1 cellular context compared by ENCODE assay signal in the genomic region with DNA sequence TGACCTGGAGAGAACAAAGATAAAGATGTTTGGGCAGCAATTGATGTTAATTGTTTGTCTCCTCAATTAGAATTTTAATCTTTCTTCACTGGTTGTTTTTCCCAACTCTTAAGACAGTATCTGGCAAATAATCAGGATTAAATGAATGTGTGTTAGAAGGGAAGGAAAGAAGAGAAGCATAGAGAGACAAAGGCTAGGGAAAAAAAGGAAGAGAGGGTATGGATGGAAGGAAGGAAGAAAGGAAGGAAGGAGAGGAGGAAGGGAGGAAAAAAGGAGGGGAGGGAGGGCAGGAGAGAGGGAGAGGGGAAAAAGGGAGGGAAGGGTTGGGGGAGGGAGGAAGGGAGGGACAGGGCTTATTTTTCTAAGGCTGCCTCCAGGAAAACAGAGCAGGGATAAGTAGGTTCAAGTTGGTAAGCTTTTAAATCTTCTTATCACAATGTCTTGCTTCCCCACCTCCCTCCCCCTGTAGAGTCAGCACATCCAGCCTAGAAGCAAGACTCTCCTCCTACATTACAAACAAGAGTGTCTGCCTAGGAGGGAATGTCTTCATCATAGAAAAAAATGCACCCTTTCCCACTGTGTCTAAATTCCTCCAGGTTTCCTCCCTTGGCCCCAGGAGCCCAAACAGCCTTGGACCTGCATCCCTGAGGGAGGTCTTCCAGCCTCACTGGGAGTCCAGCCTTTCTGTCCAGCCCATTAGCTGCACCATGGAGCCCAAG.
TF ChIP-seq lines count a peak whose summit lies in the region.

No MANE protein-coding gene starts in this region.

TF ChIP-seq in K562, 482 proteins besides CTCF, POLR2A, EP300 and RAD21 (continued from another document and continues in another):
- TF ChIP-seq, protein P1, sequence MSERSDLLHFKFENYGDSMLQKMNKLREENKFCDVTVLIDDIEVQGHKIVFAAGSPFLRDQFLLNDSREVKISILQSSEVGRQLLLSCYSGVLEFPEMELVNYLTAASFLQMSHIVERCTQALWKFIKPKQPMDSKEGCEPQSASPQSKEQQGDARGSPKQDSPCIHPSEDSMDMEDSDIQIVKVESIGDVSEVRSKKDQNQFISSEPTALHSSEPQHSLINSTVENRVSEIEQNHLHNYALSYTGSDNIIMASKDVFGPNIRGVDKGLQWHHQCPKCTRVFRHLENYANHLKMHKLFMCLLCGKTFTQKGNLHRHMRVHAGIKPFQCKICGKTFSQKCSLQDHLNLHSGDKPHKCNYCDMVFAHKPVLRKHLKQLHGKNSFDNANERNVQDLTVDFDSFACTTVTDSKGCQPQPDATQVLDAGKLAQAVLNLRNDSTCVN (CRISPR knock-in tag; IDR thresholded peaks at IDR 0.05), result peak; percentile 87; the same call in 1 of the 2 replicates
- TF ChIP-seq ZBTB17 (CRISPR knock-in tag; IDR thresholded peaks at IDR 0.05) (0 out of 2 replicates have a peak, but pooled peaks have one; percentile 38), MEF2A (IDR thresholded peaks at IDR 0.05; ENCODE audit: control insufficient read depth, low read depth, low read length) (no peak), NFRKB (IDR thresholded peaks at IDR 0.05; ENCODE audit: low read depth) (peak; percentile 87), ADNP (tag; IDR thresholded peaks at IDR 0.05) (no peak), NCOA2 (IDR thresholded peaks at IDR 0.05; ENCODE audit: partially characterized antibody in 2 of 2) (no peak), CBFB (CRISPR knock-in tag; IDR thresholded peaks at IDR 0.05) (no peak), ZNF3 (CRISPR knock-in tag; IDR thresholded peaks at IDR 0.05) (no peak), CBFA2T3 (IDR thresholded peaks at IDR 0.05) (no peak), BRD9 (IDR thresholded peaks at IDR 0.05; ENCODE audit: low read depth, partially characterized antibody) (no peak), GATA2 (CRISPR knock-in tag; IDR thresholded peaks at IDR 0.05) (no peak), RBM22 (IDR thresholded peaks at IDR 0.05; ENCODE audit: low read depth, low read length, poor library complexity, severe bottlenecking) (no peak), ZSCAN32 (CRISPR knock-in tag; IDR thresholded peaks at IDR 0.05) (no peak), SRSF9 (IDR thresholded peaks at IDR 0.05; ENCODE audit: borderline replicate concordance, low read depth, low read length) (no peak), STAT5A (IDR thresholded peaks at IDR 0.05; ENCODE audit: borderline replicate concordance, low read length) (no peak), HDAC8 (tag; IDR thresholded peaks at IDR 0.05) (no peak), GATAD2A (IDR thresholded peaks at IDR 0.05) (0 out of 2 replicates have a peak, but pooled peaks have one; percentile 39), SAFB (IDR thresholded peaks at IDR 0.05; ENCODE audit: borderline replicate concordance, low read depth, low read length) (no peak), ZC3H8 (IDR thresholded peaks at IDR 0.05) (no peak), JUND (IDR thresholded peaks at IDR 0.05; ENCODE audit: borderline replicate concordance, low read depth, low read length) (no peak), JUND (tag; IDR thresholded peaks at IDR 0.05; ENCODE audit: borderline replicate concordance, low read depth, low read length) (no peak; the same call in 2 of the 3 replicates), PRPF4 (IDR thresholded peaks at IDR 0.05; ENCODE audit: insufficient read depth, low read depth, low read length, poor library complexity, severe bottlenecking) (no peak), NFATC3 (IDR thresholded peaks at IDR 0.05) (0 out of 2 replicates have a peak, but pooled peaks have one; percentile 59), ZKSCAN1 (IDR thresholded peaks at IDR 0.05; ENCODE audit: low read depth, low read length) (no peak), ZNF146 (CRISPR knock-in tag; IDR thresholded peaks at IDR 0.05; ENCODE audit: unreplicated experiment) (no peak), ZBTB7A (IDR thresholded peaks at IDR 0.05; ENCODE audit: borderline replicate concordance, control insufficient read depth, low read depth, low read length) (no peak), ZNF445 (CRISPR knock-in tag; IDR thresholded peaks at IDR 0.05; ENCODE audit: low read depth) (no peak), PRMT5 (CRISPR knock-in tag; IDR thresholded peaks at IDR 0.05) (no peak), ZNF79 (CRISPR knock-in tag; IDR thresholded peaks at IDR 0.05; ENCODE audit: low read depth) (0 out of 2 replicates have a peak, but pooled peaks have one; percentile 19), FOXK1 (CRISPR knock-in tag; IDR thresholded peaks at IDR 0.05; ENCODE audit: borderline replicate concordance) (no peak), NFE2 (IDR thresholded peaks at IDR 0.05; ENCODE audit: low read depth) (no peak), POLR2G (IDR thresholded peaks at IDR 0.05; ENCODE audit: low read depth, low read length) (no peak), SIN3B (IDR thresholded peaks at IDR 0.05; ENCODE audit: low read depth) (no peak), ZNF785 (CRISPR knock-in tag; IDR thresholded peaks at IDR 0.05) (no peak), ZNF384 (IDR thresholded peaks at IDR 0.05; ENCODE audit: low read depth, low read length) (no peak), TRIM24 (IDR thresholded peaks at IDR 0.05) (no peak), ZNF354B (CRISPR knock-in tag; IDR thresholded peaks at IDR 0.05) (no peak), CCAR2 (IDR thresholded peaks at IDR 0.05; ENCODE audit: low read depth, low read length) (no peak), ESRRB (CRISPR knock-in tag; IDR thresholded peaks at IDR 0.05; ENCODE audit: borderline replicate concordance) (no peak), BDP1 (IDR thresholded peaks at IDR 0.05; ENCODE audit: insufficient read depth, insufficient read length) (no peak), PML (IDR thresholded peaks at IDR 0.05; ENCODE audit: low read length) (0 out of 2 replicates have a peak, but pooled peaks have one; percentile 10), ZNF778 (CRISPR knock-in tag; IDR thresholded peaks at IDR 0.05) (no peak), MECOM (CRISPR knock-in tag; IDR thresholded peaks at IDR 0.05) (no peak), WHSC1 (IDR thresholded peaks at IDR 0.05; ENCODE audit: low read length) (no peak), NELFE (IDR thresholded peaks at IDR 0.05; ENCODE audit: insufficient read depth, insufficient read length) (no peak)
- TF ChIP-seq, protein P2, sequence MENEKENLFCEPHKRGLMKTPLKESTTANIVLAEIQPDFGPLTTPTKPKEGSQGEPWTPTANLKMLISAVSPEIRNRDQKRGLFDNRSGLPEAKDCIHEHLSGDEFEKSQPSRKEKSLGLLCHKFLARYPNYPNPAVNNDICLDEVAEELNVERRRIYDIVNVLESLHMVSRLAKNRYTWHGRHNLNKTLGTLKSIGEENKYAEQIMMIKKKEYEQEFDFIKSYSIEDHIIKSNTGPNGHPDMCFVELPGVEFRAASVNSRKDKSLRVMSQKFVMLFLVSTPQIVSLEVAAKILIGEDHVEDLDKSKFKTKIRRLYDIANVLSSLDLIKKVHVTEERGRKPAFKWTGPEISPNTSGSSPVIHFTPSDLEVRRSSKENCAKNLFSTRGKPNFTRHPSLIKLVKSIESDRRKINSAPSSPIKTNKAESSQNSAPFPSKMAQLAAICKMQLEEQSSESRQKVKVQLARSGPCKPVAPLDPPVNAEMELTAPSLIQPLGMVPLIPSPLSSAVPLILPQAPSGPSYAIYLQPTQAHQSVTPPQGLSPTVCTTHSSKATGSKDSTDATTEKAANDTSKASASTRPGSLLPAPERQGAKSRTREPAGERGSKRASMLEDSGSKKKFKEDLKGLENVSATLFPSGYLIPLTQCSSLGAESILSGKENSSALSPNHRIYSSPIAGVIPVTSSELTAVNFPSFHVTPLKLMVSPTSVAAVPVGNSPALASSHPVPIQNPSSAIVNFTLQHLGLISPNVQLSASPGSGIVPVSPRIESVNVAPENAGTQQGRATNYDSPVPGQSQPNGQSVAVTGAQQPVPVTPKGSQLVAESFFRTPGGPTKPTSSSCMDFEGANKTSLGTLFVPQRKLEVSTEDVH (IDR thresholded peaks at IDR 0.05; ENCODE audit: low read depth, partially characterized antibody), result no peak
- TF ChIP-seq, protein P3, sequence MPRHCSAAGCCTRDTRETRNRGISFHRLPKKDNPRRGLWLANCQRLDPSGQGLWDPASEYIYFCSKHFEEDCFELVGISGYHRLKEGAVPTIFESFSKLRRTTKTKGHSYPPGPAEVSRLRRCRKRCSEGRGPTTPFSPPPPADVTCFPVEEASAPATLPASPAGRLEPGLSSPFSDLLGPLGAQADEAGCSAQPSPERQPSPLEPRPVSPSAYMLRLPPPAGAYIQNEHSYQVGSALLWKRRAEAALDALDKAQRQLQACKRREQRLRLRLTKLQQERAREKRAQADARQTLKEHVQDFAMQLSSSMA (CRISPR knock-in tag; IDR thresholded peaks at IDR 0.05), result no peak
- TF ChIP-seq, protein P4, sequence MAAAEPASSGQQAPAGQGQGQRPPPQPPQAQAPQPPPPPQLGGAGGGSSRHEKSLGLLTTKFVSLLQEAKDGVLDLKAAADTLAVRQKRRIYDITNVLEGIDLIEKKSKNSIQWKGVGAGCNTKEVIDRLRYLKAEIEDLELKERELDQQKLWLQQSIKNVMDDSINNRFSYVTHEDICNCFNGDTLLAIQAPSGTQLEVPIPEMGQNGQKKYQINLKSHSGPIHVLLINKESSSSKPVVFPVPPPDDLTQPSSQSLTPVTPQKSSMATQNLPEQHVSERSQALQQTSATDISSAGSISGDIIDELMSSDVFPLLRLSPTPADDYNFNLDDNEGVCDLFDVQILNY (CRISPR knock-in tag; IDR thresholded peaks at IDR 0.05), result no peak
- TF ChIP-seq, protein P5, sequence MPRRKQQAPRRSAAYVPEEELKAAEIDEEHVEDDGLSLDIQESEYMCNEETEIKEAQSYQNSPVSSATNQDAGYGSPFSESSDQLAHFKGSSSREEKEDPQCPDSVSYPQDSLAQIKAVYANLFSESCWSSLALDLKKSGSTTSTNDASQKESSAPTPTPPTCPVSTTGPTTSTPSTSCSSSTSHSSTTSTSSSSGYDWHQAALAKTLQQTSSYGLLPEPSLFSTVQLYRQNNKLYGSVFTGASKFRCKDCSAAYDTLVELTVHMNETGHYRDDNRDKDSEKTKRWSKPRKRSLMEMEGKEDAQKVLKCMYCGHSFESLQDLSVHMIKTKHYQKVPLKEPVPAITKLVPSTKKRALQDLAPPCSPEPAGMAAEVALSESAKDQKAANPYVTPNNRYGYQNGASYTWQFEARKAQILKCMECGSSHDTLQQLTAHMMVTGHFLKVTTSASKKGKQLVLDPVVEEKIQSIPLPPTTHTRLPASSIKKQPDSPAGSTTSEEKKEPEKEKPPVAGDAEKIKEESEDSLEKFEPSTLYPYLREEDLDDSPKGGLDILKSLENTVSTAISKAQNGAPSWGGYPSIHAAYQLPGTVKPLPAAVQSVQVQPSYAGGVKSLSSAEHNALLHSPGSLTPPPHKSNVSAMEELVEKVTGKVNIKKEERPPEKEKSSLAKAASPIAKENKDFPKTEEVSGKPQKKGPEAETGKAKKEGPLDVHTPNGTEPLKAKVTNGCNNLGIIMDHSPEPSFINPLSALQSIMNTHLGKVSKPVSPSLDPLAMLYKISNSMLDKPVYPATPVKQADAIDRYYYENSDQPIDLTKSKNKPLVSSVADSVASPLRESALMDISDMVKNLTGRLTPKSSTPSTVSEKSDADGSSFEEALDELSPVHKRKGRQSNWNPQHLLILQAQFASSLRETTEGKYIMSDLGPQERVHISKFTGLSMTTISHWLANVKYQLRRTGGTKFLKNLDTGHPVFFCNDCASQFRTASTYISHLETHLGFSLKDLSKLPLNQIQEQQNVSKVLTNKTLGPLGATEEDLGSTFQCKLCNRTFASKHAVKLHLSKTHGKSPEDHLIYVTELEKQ (CRISPR knock-in tag; IDR thresholded peaks at IDR 0.05), result 0 out of 2 replicates have a peak, but pooled peaks have one; percentile 12
- TF ChIP-seq, protein P6, sequence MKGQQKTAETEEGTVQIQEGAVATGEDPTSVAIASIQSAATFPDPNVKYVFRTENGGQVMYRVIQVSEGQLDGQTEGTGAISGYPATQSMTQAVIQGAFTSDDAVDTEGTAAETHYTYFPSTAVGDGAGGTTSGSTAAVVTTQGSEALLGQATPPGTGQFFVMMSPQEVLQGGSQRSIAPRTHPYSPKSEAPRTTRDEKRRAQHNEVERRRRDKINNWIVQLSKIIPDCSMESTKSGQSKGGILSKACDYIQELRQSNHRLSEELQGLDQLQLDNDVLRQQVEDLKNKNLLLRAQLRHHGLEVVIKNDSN (CRISPR knock-in tag; IDR thresholded peaks at IDR 0.05), result no peak
- TF ChIP-seq, protein P7, sequence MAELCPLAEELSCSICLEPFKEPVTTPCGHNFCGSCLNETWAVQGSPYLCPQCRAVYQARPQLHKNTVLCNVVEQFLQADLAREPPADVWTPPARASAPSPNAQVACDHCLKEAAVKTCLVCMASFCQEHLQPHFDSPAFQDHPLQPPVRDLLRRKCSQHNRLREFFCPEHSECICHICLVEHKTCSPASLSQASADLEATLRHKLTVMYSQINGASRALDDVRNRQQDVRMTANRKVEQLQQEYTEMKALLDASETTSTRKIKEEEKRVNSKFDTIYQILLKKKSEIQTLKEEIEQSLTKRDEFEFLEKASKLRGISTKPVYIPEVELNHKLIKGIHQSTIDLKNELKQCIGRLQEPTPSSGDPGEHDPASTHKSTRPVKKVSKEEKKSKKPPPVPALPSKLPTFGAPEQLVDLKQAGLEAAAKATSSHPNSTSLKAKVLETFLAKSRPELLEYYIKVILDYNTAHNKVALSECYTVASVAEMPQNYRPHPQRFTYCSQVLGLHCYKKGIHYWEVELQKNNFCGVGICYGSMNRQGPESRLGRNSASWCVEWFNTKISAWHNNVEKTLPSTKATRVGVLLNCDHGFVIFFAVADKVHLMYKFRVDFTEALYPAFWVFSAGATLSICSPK (IDR thresholded peaks at IDR 0.05; ENCODE audit: borderline replicate concordance), result no peak
- TF ChIP-seq, protein P8, sequence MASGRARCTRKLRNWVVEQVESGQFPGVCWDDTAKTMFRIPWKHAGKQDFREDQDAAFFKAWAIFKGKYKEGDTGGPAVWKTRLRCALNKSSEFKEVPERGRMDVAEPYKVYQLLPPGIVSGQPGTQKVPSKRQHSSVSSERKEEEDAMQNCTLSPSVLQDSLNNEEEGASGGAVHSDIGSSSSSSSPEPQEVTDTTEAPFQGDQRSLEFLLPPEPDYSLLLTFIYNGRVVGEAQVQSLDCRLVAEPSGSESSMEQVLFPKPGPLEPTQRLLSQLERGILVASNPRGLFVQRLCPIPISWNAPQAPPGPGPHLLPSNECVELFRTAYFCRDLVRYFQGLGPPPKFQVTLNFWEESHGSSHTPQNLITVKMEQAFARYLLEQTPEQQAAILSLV (tag; IDR thresholded peaks at IDR 0.05), result no peak
- TF ChIP-seq, protein P9, sequence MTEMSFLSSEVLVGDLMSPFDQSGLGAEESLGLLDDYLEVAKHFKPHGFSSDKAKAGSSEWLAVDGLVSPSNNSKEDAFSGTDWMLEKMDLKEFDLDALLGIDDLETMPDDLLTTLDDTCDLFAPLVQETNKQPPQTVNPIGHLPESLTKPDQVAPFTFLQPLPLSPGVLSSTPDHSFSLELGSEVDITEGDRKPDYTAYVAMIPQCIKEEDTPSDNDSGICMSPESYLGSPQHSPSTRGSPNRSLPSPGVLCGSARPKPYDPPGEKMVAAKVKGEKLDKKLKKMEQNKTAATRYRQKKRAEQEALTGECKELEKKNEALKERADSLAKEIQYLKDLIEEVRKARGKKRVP (CRISPR knock-in tag; IDR thresholded peaks at IDR 0.05), result 0 out of 2 replicates have a peak, but pooled peaks have one; percentile 45
- TF ChIP-seq, protein P10, sequence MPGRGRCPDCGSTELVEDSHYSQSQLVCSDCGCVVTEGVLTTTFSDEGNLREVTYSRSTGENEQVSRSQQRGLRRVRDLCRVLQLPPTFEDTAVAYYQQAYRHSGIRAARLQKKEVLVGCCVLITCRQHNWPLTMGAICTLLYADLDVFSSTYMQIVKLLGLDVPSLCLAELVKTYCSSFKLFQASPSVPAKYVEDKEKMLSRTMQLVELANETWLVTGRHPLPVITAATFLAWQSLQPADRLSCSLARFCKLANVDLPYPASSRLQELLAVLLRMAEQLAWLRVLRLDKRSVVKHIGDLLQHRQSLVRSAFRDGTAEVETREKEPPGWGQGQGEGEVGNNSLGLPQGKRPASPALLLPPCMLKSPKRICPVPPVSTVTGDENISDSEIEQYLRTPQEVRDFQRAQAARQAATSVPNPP (IDR thresholded peaks at IDR 0.05; ENCODE audit: borderline replicate concordance, insufficient read depth, insufficient read length), result no peak
